ENCODE assay signal across 8 cellular contexts in the genomic region with DNA sequence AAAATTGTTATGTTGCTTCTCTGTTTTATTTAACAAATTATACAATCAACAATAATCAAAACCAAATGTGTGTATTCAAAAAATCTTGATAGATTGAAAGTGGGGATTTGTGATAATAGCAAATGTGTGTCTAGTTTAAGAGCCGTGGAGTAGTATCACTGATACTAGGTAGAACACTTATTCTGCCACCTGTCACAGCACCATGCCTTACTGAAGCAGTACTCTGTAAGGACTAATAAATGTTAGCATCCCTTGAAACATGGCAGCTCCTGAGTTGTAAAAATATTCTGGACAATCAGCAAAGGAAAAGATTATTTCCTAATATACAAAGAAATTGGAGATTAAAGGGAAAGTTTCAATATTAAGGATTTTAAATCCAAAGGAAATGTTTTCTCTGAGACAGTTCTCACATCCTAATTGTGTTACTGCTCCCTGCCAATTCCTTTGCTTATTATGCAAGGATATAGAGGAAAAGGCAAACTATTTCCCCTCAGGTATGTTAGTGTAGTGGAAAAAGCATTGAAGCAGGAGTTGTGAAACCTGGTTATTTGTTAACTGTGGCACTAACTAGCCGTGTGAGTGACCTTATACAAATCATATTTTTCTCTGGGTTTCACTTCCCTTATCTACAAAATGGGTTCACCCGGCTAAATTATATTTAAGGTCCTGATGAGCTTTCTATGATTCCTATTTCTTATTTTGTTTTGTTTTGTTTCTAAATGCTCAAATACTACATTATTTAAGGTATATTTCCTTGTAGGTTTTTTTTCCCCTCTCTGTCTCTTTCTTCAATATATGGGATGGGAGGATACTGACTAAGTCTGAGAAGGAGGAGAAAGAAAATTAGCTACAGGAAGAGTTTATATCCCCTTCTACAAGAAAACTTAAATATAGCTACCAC.
A peak's percentile ranks its signal among the peaks of the same experiment; 100 is the strongest.
DNase-seq lines count a peak whose midpoint lies in the region; ATAC-seq and TF ChIP-seq lines count a peak whose summit lies in the region.

No MANE protein-coding gene starts in this region.

- H3K36me3 Mint-ChIP-seq in endothelial cell (ENCODE audit: low read depth, unreplicated experiment), result no peaks in the 10 kb centered on the region

- intact Hi-C loops in ovary (cut with DNase I), result no loop called here

- peaks cover 1% of the 10 kb centered on the region for H3K4me1 ChIP-seq in ovary (ENCODE audit: insufficient read depth)

- in situ Hi-C loops in G401 (cut with HindIII; ENCODE audit: low sequenced_read_pairs), result no loop called here

- H3K9me3 Mint-ChIP-seq in endothelial cell (ENCODE audit: unreplicated experiment), result no peaks in the 10 kb centered on the region

- no peak for TF ChIP-seq CTCF in cardiac fibroblast (IDR thresholded peaks at IDR 0.05; ENCODE audit: low read depth, low read length)
- no peak for TF ChIP-seq CTCF in ovary (IDR thresholded peaks at IDR 0.05)
- no peak for TF ChIP-seq CTCF in endothelial cell (IDR thresholded peaks at IDR 0.05; ENCODE audit: unreplicated experiment)

- H3K9me3 ChIP-seq in ovary, result no peaks in the 10 kb centered on the region

- ATAC-seq in GM19452 (IDR thresholded peaks at IDR 0.05; ENCODE audit: unreplicated experiment), result peak; percentile 76
- ATAC-seq in HG03280 (IDR thresholded peaks at IDR 0.05; ENCODE audit: unreplicated experiment), result peak; percentile 91

- H3K27me3 ChIP-seq in ovary, result no peaks in the 10 kb centered on the region

- WGBS in ovary, 3 donors, result 32 to 36% (median 34%) methylated on average over 3 of the region's 3 CpGs

- H3K27ac Mint-ChIP-seq in endothelial cell (ENCODE audit: unreplicated experiment), result no peak overlapping the region

- TF ChIP-seq EP300 in ovary (IDR thresholded peaks at IDR 0.05), result no peak

- H3K27ac ChIP-seq in ovary, result no peak overlapping the region

- H3K4me3 ChIP-seq in cardiac fibroblast (replicated peaks in 1 of 2; ENCODE audit: low read depth in 2 of 2, low read length in 2 of 2), result peak overlapping the region; percentile 39 to 61
- peak overlapping the region; percentile 25 for H3K4me3 ChIP-seq in ovary

- peaks cover 31% of the 10 kb centered on the region for H3K4me1 Mint-ChIP-seq in endothelial cell (ENCODE audit: unreplicated experiment)

- no peaks in the 10 kb centered on the region for H3K27me3 Mint-ChIP-seq in endothelial cell (ENCODE audit: unreplicated experiment)

- DNase-seq in cardiac fibroblast (ENCODE audit: low read depth in 2 of 2) (peak; percentile 52 to 72), ovary (no peak), NCI-H187 treated with DMSO at 0.1 percent for 48 hours (lab: John Stamatoyannopoulos, UW) (no peak), G401 (ENCODE audit: low spot score) (no peak), endothelial cell (ENCODE audit: low spot score) (no peak)
- no peak for DNase-seq in stimulated activated CD4-positive, alpha-beta T cell treated with anti-CD3 and anti-CD28 coated beads, Interleukin-2, amount 100 ng/mL, for 24 hours

- H3K4me3 Mint-ChIP-seq in endothelial cell (ENCODE audit: unreplicated experiment), result no peak overlapping the region

- TF ChIP-seq POLR2A in ovary (IDR thresholded peaks at IDR 0.05), result no peak

- no peaks in the 10 kb centered on the region for H3K36me3 ChIP-seq in ovary

Comparison
In these comparisons a context has a peak if more than half of its experiments do, and no peak if none do; other contexts are left out.
1. DNase-seq: peak in cardiac fibroblast (2 of 2); none in ovary (0 of 5), stimulated activated CD4-positive, alpha-beta T cell treated with anti-CD3 and anti-CD28 coated beads, Interleukin-2, amount 100 ng/mL, for 24 hours (0 of 2), NCI-H187 treated with DMSO at 0.1 percent for 48 hours (single experiment), G401 (single experiment) and endothelial cell (single experiment).